7 cellular contexts compared by ENCODE assay signal in the genomic region with DNA sequence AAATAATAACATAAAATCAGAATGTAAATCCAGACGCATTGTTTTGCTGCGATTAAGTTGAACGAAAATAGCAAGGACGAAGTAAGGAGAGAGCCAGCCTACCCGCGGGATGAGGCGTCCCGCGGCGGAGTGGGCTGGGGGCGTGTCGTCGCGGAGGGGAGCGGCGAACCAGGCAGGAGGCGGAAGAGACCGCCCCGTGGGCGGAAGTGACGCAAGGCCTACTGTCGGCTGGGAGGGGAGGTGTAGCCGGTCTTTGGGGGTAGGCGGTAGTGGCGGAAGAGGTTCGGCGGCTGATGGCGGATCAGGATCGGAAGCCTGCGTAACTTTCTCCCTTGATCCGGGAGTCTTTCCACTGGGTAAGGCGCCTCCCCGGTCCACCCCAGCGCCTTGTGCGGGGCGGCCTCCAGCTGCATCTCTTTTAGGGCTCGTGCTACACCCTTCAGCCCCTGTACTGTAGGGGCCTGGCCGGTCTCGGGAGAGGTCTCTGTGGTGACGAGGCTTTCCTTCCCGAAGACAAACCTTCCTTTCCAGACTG.
DNase-seq lines count a peak whose midpoint lies in the region; ATAC-seq and TF ChIP-seq lines count a peak whose summit lies in the region.

TSS of gene TAX1BP1 (plus strand) at position 249 of the 535 bp plus-strand sequence. CDS start 8,363 bp downstream, outside the sequence.

- TF ChIP-seq CTCF in retinal pigment epithelial cell (conservative IDR thresholded peaks at IDR 0.05; ENCODE audit: low read depth, low read length) = no peak

- DNase-seq in NCI-H2081 (lab: John Stamatoyannopoulos, UW) (peak; percentile 94 to 96), T1000 (lab: John Stamatoyannopoulos, UW) (peak; percentile 82), astrocyte of the hippocampus (ENCODE audit: low read depth, low spot score) (peak; percentile 97), hippocampal formation (lab: John Stamatoyannopoulos, UW) (peak; percentile 96), retinal pigment epithelial cell (ENCODE audit: low read depth) (peak; percentile 72)

- peak within 1 kb of the TSS; percentile 97 for H3K4me3 ChIP-seq in retinal pigment epithelial cell (ENCODE audit: low read length)

- peak; percentile 55 for ATAC-seq in GM18508 (IDR thresholded peaks at IDR 0.05; ENCODE audit: insufficient read depth, unreplicated experiment)
- peak; percentile 91 for ATAC-seq in HG03025 (IDR thresholded peaks at IDR 0.05; ENCODE audit: low FRiP score, unreplicated experiment)

Comparison
In these comparisons a context has a peak if more than half of its experiments do, and no peak if none do; other contexts are left out.
1. Peak in every context shown above with its lines: DNase-seq, ATAC-seq and H3K4me3 ChIP-seq.